In the genomic region with DNA sequence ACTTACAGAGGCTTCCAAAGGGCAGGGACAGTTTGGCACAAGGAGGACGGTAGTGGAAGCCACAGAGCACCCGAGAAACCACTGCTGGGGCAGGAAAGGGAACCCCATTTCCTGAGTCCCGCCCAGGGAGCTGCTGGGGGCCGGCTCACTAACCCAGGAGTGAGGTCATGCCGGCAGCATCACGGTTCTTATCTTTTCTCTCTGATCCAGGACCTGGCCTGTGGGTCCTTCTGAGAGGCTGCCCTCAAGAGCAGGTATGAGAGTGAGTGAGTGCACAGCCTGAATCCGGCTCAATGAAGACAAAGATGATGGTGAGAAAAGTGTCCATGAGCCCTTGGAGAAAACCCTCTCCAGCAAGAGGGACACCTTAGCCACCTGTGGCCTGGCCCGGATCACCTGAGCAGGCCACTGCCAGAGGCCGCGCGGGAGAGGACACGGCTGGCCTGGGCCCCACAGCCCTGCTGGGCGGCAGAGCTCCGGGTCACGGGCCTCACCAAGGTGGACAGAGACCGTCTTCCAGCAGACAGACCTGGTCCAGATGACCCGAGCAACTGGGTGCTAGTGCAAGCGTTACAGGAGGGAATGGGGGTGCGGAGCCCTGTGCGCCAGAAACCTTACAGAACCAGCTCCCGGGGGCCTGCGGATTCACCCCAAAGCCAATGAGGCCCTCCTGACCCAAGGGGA, we compare ENCODE assay signal across 2 cellular contexts.
TF ChIP-seq lines count a peak whose summit lies in the region.

No MANE protein-coding gene starts in this region.

TF ChIP-seq in A549, 52 proteins besides CTCF, POLR2A, EP300 and RAD21:
- TF ChIP-seq KDM5A (IDR thresholded peaks at IDR 0.05) (no peak), FOXS1 (CRISPR knock-in tag; IDR thresholded peaks at IDR 0.05) (no peak), ZSCAN20 (CRISPR knock-in tag; IDR thresholded peaks at IDR 0.05) (no peak), FOSL2 (IDR thresholded peaks at IDR 0.05) (no peak), FOSL2 (CRISPR knock-in tag; IDR thresholded peaks at IDR 0.05) (no peak), BCL3 (IDR thresholded peaks at IDR 0.05) (no peak), TP53 (CRISPR knock-in tag; IDR thresholded peaks at IDR 0.05) (no peak), FOSB (CRISPR knock-in tag; IDR thresholded peaks at IDR 0.05) (no peak), EHMT2 (IDR thresholded peaks at IDR 0.05; ENCODE audit: low read depth) (no peak), HOXB13 (CRISPR knock-in tag; IDR thresholded peaks at IDR 0.05; ENCODE audit: low read depth) (no peak), HOXA7 (CRISPR knock-in tag; IDR thresholded peaks at IDR 0.05) (no peak), MYC (IDR thresholded peaks at IDR 0.05; ENCODE audit: borderline replicate concordance, low read length) (no peak), ZFP36 (IDR thresholded peaks at IDR 0.05; ENCODE audit: borderline replicate concordance, partially characterized antibody) (no peak), EHF (CRISPR knock-in tag; IDR thresholded peaks at IDR 0.05) (no peak)
- TF ChIP-seq, protein P1, sequence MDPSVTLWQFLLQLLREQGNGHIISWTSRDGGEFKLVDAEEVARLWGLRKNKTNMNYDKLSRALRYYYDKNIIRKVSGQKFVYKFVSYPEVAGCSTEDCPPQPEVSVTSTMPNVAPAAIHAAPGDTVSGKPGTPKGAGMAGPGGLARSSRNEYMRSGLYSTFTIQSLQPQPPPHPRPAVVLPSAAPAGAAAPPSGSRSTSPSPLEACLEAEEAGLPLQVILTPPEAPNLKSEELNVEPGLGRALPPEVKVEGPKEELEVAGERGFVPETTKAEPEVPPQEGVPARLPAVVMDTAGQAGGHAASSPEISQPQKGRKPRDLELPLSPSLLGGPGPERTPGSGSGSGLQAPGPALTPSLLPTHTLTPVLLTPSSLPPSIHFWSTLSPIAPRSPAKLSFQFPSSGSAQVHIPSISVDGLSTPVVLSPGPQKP (IDR thresholded peaks at IDR 0.05; ENCODE audit: low read depth, low read length) = no peak
- TF ChIP-seq, protein P2, sequence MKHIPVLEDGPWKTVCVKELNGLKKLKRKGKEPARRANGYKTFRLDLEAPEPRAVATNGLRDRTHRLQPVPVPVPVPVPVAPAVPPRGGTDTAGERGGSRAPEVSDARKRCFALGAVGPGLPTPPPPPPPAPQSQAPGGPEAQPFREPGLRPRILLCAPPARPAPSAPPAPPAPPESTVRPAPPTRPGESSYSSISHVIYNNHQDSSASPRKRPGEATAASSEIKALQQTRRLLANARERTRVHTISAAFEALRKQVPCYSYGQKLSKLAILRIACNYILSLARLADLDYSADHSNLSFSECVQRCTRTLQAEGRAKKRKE (CRISPR knock-in tag; IDR thresholded peaks at IDR 0.05; ENCODE audit: low read depth) = no peak

TF ChIP-seq in HepG2, 621 proteins besides CTCF, POLR2A, EP300 and RAD21:
- TF ChIP-seq ZNF33B (CRISPR knock-in tag; IDR thresholded peaks at IDR 0.05) (no peak), ARNTL (CRISPR knock-in tag; IDR thresholded peaks at IDR 0.05) (no peak), ZNF234 (CRISPR knock-in tag; conservative IDR thresholded peaks at IDR 0.05) (no peak), PRDM10 (CRISPR knock-in tag; IDR thresholded peaks at IDR 0.05; ENCODE audit: low read depth) (no peak), TBP (CRISPR knock-in tag; IDR thresholded peaks at IDR 0.05) (no peak), PAF1 (CRISPR knock-in tag; IDR thresholded peaks at IDR 0.05) (no peak), ASH2L (IDR thresholded peaks at IDR 0.05; ENCODE audit: insufficient read length, low read depth, low read length) (no peak), GATAD1 (CRISPR knock-in tag; IDR thresholded peaks at IDR 0.05) (no peak), TFAP4 (IDR thresholded peaks at IDR 0.05; ENCODE audit: borderline replicate concordance, low read depth) (no peak), ZNF615 (CRISPR knock-in tag; IDR thresholded peaks at IDR 0.05; ENCODE audit: borderline replicate concordance) (no peak), GFI1 (CRISPR knock-in tag; IDR thresholded peaks at IDR 0.05; ENCODE audit: borderline replicate concordance) (no peak)
- TF ChIP-seq, protein P3, sequence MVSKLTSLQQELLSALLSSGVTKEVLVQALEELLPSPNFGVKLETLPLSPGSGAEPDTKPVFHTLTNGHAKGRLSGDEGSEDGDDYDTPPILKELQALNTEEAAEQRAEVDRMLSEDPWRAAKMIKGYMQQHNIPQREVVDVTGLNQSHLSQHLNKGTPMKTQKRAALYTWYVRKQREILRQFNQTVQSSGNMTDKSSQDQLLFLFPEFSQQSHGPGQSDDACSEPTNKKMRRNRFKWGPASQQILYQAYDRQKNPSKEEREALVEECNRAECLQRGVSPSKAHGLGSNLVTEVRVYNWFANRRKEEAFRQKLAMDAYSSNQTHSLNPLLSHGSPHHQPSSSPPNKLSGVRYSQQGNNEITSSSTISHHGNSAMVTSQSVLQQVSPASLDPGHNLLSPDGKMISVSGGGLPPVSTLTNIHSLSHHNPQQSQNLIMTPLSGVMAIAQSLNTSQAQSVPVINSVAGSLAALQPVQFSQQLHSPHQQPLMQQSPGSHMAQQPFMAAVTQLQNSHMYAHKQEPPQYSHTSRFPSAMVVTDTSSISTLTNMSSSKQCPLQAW (CRISPR knock-in tag; IDR thresholded peaks at IDR 0.05) = no peak
- TF ChIP-seq, protein P4, sequence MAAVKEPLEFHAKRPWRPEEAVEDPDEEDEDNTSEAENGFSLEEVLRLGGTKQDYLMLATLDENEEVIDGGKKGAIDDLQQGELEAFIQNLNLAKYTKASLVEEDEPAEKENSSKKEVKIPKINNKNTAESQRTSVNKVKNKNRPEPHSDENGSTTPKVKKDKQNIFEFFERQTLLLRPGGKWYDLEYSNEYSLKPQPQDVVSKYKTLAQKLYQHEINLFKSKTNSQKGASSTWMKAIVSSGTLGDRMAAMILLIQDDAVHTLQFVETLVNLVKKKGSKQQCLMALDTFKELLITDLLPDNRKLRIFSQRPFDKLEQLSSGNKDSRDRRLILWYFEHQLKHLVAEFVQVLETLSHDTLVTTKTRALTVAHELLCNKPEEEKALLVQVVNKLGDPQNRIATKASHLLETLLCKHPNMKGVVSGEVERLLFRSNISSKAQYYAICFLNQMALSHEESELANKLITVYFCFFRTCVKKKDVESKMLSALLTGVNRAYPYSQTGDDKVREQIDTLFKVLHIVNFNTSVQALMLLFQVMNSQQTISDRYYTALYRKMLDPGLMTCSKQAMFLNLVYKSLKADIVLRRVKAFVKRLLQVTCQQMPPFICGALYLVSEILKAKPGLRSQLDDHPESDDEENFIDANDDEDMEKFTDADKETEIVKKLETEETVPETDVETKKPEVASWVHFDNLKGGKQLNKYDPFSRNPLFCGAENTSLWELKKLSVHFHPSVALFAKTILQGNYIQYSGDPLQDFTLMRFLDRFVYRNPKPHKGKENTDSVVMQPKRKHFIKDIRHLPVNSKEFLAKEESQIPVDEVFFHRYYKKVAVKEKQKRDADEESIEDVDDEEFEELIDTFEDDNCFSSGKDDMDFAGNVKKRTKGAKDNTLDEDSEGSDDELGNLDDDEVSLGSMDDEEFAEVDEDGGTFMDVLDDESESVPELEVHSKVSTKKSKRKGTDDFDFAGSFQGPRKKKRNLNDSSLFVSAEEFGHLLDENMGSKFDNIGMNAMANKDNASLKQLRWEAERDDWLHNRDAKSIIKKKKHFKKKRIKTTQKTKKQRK (IDR thresholded peaks at IDR 0.05; ENCODE audit: low read length) = no peak
TF ChIP-seq in HepG2: peak in this region for 0.
